In genomic region chr3:45655906-45656305, GRCh38 we compare ENCODE assay signal across 15 cellular contexts. TPM values are rescaled to one million over a fixed set of nuclear protein-coding genes. Genes with fewer than 3 reads are reported as not detected.
DNase-seq lines count a peak whose midpoint lies in the region; ATAC-seq and TF ChIP-seq lines count a peak whose summit lies in the region.
"Had no signal": no experiment of that assay in that cellular context is flagged by ENCODE, and none has a peak within 500 bp of the region (broad histone marks: within the 10 kb centered on the region; RNA-seq: fewer than 3 reads in every experiment).

No MANE protein-coding gene starts in this region.

- BruUV-seq in Calu3 (replicated peaks; lab: Mats Ljungman, UMichigan) = no TSS peak

- WGBS in thyroid gland, 2 donors = 82 to 91% methylated on average over 2 of the region's 2 CpGs
- 72% methylated on average over 2 of the region's 2 CpGs for WGBS in hepatocyte (ENCODE audit: low lambda C conversion rate, missing lambda C conversion rate)

- peak overlapping the region in 2 of 3 donors; percentile 46 to 57 for H3K27ac ChIP-seq in thyroid gland
- H3K27ac ChIP-seq in hepatocyte = no peak overlapping the region
- H3K27ac ChIP-seq: prostate gland had no signal

- H2AFZ ChIP-seq in hepatocyte = no peak overlapping the region

- peak overlapping the region; percentile 4 for H3K27ac Mint-ChIP-seq in activated naive CD4-positive, alpha-beta T cell treated with anti-CD3 and anti-CD28 coated beads, Interleukin-2, amount 50 U/mL, for 24 hours
- H3K27ac Mint-ChIP-seq in activated naive CD4-positive, alpha-beta T cell treated with anti-CD3 and anti-CD28 coated beads, Interleukin-2, amount 10 ng/mL, durations not matched to agents 7 days and 5 days = no peak overlapping the region
- peak overlapping the region; percentile 5 for H3K27ac Mint-ChIP-seq in chondrocyte (ENCODE audit: unreplicated experiment)
- H3K27ac Mint-ChIP-seq in Calu3 (ENCODE audit: unreplicated experiment) = no peak overlapping the region
- H3K27ac Mint-ChIP-seq: activated T-helper 17 cell treated with anti-CD3 and anti-CD28 coated beads, Interleukin-2, amount 50 U/mL, for 72 hours had no signal

- H3K79me2 ChIP-seq in hepatocyte = peaks cover 18% of the 10 kb centered on the region

- CTCF ChIA-PET in activated naive CD4-positive, alpha-beta T cell treated with anti-CD3 and anti-CD28 coated beads, Interleukin-2, amount 10 ng/mL, durations not matched to agents 7 days and 5 days (lab: Charles Lee) = interaction anchor here (0.9 to 16.0 kb wide), 19 partner anchors 11 to 626 kb away, joined by 3 to 272 read pairs (median 5); no protein-coding TSS in a partner anchor
- CTCF ChIA-PET in Calu3 (lab: Charles Lee) = interaction anchor here (0.7 to 1.9 kb wide), 8 partner anchors 9 to 63 kb away, joined by 3 to 8 read pairs (median 4); partner anchors contain the start of gene LIMD1

- no peak for ATAC-seq in HG02759 (IDR thresholded peaks at IDR 0.05; ENCODE audit: unreplicated experiment)

- peaks cover 17% of the 10 kb centered on the region for H3K4me1 Mint-ChIP-seq in activated naive CD4-positive, alpha-beta T cell treated with anti-CD3 and anti-CD28 coated beads, Interleukin-2, amount 50 U/mL, for 24 hours
- peaks cover 18% of the 10 kb centered on the region for H3K4me1 Mint-ChIP-seq in activated naive CD4-positive, alpha-beta T cell treated with anti-CD3 and anti-CD28 coated beads, Interleukin-2, amount 10 ng/mL, durations not matched to agents 7 days and 5 days
- H3K4me1 Mint-ChIP-seq in chondrocyte (ENCODE audit: low read depth) (peaks cover 40% of the 10 kb centered on the region), Calu3 (ENCODE audit: low read depth, unreplicated experiment) (peaks cover 18% of the 10 kb centered on the region)

- H3K9me3 ChIP-seq in thyroid gland (no peaks in the 10 kb centered on the region), hepatocyte (ENCODE audit: low read depth) (no peaks in the 10 kb centered on the region)
- H3K9me3 ChIP-seq: prostate gland had no signal

- TF ChIP-seq CTCF in chondrocyte (IDR thresholded peaks at IDR 0.05) (no peak), thyroid gland (IDR thresholded peaks at IDR 0.05) (no peak), hepatocyte (IDR thresholded peaks at IDR 0.05; ENCODE audit: poor library complexity) (no peak), Calu3 (IDR thresholded peaks at IDR 0.05; ENCODE audit: unreplicated experiment) (no peak)

- H3K4me3 ChIP-seq in thyroid gland (replicated peaks in 1 of 3) (no peak overlapping the region), hepatocyte (no peak overlapping the region)
- H3K4me3 ChIP-seq: prostate gland had no signal

- no peak for TF ChIP-seq POLR2A in thyroid gland (IDR thresholded peaks at IDR 0.05)

- peaks cover 25 to 54% of the 10 kb centered on the region in 2 donors for H3K4me1 ChIP-seq in thyroid gland
- no peaks in the 10 kb centered on the region for H3K4me1 ChIP-seq in hepatocyte (ENCODE audit: insufficient read depth)
- H3K4me1 ChIP-seq: prostate gland had no signal

- H3K4me3 Mint-ChIP-seq in activated naive CD4-positive, alpha-beta T cell treated with anti-CD3 and anti-CD28 coated beads, Interleukin-2, amount 50 U/mL, for 24 hours = no peak overlapping the region
- no peak overlapping the region for H3K4me3 Mint-ChIP-seq in activated naive CD4-positive, alpha-beta T cell treated with anti-CD3 and anti-CD28 coated beads, Interleukin-2, amount 10 ng/mL, durations not matched to agents 7 days and 5 days
- H3K4me3 Mint-ChIP-seq in chondrocyte (ENCODE audit: unreplicated experiment) (no peak overlapping the region), Calu3 (ENCODE audit: low read depth, unreplicated experiment) (no peak overlapping the region)
- H3K4me3 Mint-ChIP-seq: activated T-helper 17 cell treated with anti-CD3 and anti-CD28 coated beads, Interleukin-2, amount 50 U/mL, for 72 hours; naive thymus-derived CD4-positive, alpha-beta T cell; stimulated activated memory B cell treated with anti-CD40 and anti-IgM and Interleukin-4, amounts not matched to agents 10 μg/mL and 1 μg/mL and 100 μg/mL, for 72 hours had no signal

- H3K36me3 ChIP-seq in thyroid gland (no peaks in the 10 kb centered on the region), hepatocyte (replicated peaks; ENCODE audit: insufficient read depth, low read depth) (no peaks in the 10 kb centered on the region)
- H3K36me3 ChIP-seq: prostate gland had no signal

- H3K27me3 Mint-ChIP-seq in activated naive CD4-positive, alpha-beta T cell treated with anti-CD3 and anti-CD28 coated beads, Interleukin-2, amount 50 U/mL, for 24 hours = no peaks in the 10 kb centered on the region
- no peaks in the 10 kb centered on the region for H3K27me3 Mint-ChIP-seq in activated naive CD4-positive, alpha-beta T cell treated with anti-CD3 and anti-CD28 coated beads, Interleukin-2, amount 10 ng/mL, durations not matched to agents 7 days and 5 days
- H3K27me3 Mint-ChIP-seq in chondrocyte (ENCODE audit: low read depth) = no peaks in the 10 kb centered on the region
- no peaks in the 10 kb centered on the region for H3K27me3 Mint-ChIP-seq in Calu3 (ENCODE audit: unreplicated experiment)
- H3K27me3 Mint-ChIP-seq: activated T-helper 17 cell treated with anti-CD3 and anti-CD28 coated beads, Interleukin-2, amount 50 U/mL, for 72 hours; naive thymus-derived CD4-positive, alpha-beta T cell; stimulated activated memory B cell treated with anti-CD40 and anti-IgM and Interleukin-4, amounts not matched to agents 10 μg/mL and 1 μg/mL and 100 μg/mL, for 72 hours had no signal

- no peaks in the 10 kb centered on the region for H3K36me3 Mint-ChIP-seq in activated naive CD4-positive, alpha-beta T cell treated with anti-CD3 and anti-CD28 coated beads, Interleukin-2, amount 50 U/mL, for 24 hours
- peaks cover 12% of the 10 kb centered on the region for H3K36me3 Mint-ChIP-seq in activated naive CD4-positive, alpha-beta T cell treated with anti-CD3 and anti-CD28 coated beads, Interleukin-2, amount 10 ng/mL, durations not matched to agents 7 days and 5 days
- no peaks in the 10 kb centered on the region for H3K36me3 Mint-ChIP-seq in chondrocyte (ENCODE audit: low read depth)
- no peaks in the 10 kb centered on the region for H3K36me3 Mint-ChIP-seq in Calu3 (ENCODE audit: insufficient read depth, unreplicated experiment)

- intact Hi-C loops in thyroid gland (cut with DNase I) = loop anchor here (2.0 to 5.0 kb wide), 3 partner anchors 61 to 619 kb away; partner anchors contain the start of gene LIMD1
- intact Hi-C loops in Calu3 (cut with micrococcal nuclease; ENCODE audit: unreplicated experiment) = loop anchor here (1.0 to 10.0 kb wide), 3 partner anchors 63 to 619 kb away; partner anchors contain the start of gene TMEM158

- no peaks in the 10 kb centered on the region for H4K20me1 ChIP-seq in hepatocyte (ENCODE audit: insufficient read depth, poor library complexity, severe bottlenecking)

- H3K27me3 ChIP-seq in thyroid gland = no peaks in the 10 kb centered on the region
- H3K27me3 ChIP-seq in hepatocyte = no peaks in the 10 kb centered on the region

- H3K9me3 Mint-ChIP-seq in activated naive CD4-positive, alpha-beta T cell treated with anti-CD3 and anti-CD28 coated beads, Interleukin-2, amount 50 U/mL, for 24 hours = no peaks in the 10 kb centered on the region
- no peaks in the 10 kb centered on the region for H3K9me3 Mint-ChIP-seq in activated naive CD4-positive, alpha-beta T cell treated with anti-CD3 and anti-CD28 coated beads, Interleukin-2, amount 10 ng/mL, durations not matched to agents 7 days and 5 days
- H3K9me3 Mint-ChIP-seq in chondrocyte (ENCODE audit: low read depth) (no peaks in the 10 kb centered on the region), Calu3 (ENCODE audit: low read depth, unreplicated experiment) (no peaks in the 10 kb centered on the region)
- H3K9me3 Mint-ChIP-seq: activated T-helper 17 cell treated with anti-CD3 and anti-CD28 coated beads, Interleukin-2, amount 50 U/mL, for 72 hours; stimulated activated memory B cell treated with anti-CD40 and anti-IgM and Interleukin-4, amounts not matched to agents 10 μg/mL and 1 μg/mL and 100 μg/mL, for 72 hours had no signal

- no peaks in the 10 kb centered on the region for H3K9me2 ChIP-seq in hepatocyte (replicated peaks; ENCODE audit: insufficient read depth)

- H3K4me2 ChIP-seq in hepatocyte = no peak overlapping the region

- no peak for DNase-seq in activated naive CD4-positive, alpha-beta T cell treated with anti-CD3 and anti-CD28 coated beads, Interleukin-2, amount 10 ng/mL, durations not matched to agents 7 days and 5 days
- DNase-seq in NCI-H82 treated with DMSO at 0.1 percent for 48 hours (lab: John Stamatoyannopoulos, UW; ENCODE audit: unreplicated experiment) = peak; percentile 79
- DNase-seq in chondrocyte (ENCODE audit: low spot score) = no peak
- no peak for DNase-seq in thyroid gland
- no peak for DNase-seq in hepatocyte (ENCODE audit: low spot score)
- DNase-seq in Calu3 = no peak
- DNase-seq: amniotic stem cell; naive thymus-derived CD4-positive, alpha-beta T cell; NCI-H187; NCI-H446 treated with DMSO at 0.1 percent for 48 hours had no signal

RNA-seq across cellular contexts. Expression of gene SACM1L, which starts 33.3 kb away (rescaled TPM):
- 34.2 to 44.1 TPM (median 34.5 TPM) in 3 replicates for total RNA-seq in chondrocyte
- total RNA-seq in thyroid gland = 100 to 1,000 TPM in 3 of 4 donors, 10 to 100 TPM in 1; 87.0 to 161 (median 111) TPM
- total RNA-seq in hepatocyte = 54.4 and 61.6 TPM in 2 replicates
- polyA plus RNA-seq in hepatocyte = 26.3 and 28.1 TPM in 2 replicates
- 39.5 and 40.5 TPM in 2 replicates for total RNA-seq in Calu3 (2022)

Comparison
In these comparisons a context has a peak if more than half of its experiments do, and no peak if none do; other contexts are left out.
1. H3K27ac Mint-ChIP-seq: peak in activated naive CD4-positive, alpha-beta T cell treated with anti-CD3 and anti-CD28 coated beads, Interleukin-2, amount 50 U/mL, for 24 hours (single experiment) and chondrocyte (single experiment); none in activated naive CD4-positive, alpha-beta T cell treated with anti-CD3 and anti-CD28 coated beads, Interleukin-2, amount 10 ng/mL, durations not matched to agents 7 days and 5 days (single experiment) and Calu3 (single experiment).